10 cellular contexts compared by ENCODE assay signal in the genomic region with DNA sequence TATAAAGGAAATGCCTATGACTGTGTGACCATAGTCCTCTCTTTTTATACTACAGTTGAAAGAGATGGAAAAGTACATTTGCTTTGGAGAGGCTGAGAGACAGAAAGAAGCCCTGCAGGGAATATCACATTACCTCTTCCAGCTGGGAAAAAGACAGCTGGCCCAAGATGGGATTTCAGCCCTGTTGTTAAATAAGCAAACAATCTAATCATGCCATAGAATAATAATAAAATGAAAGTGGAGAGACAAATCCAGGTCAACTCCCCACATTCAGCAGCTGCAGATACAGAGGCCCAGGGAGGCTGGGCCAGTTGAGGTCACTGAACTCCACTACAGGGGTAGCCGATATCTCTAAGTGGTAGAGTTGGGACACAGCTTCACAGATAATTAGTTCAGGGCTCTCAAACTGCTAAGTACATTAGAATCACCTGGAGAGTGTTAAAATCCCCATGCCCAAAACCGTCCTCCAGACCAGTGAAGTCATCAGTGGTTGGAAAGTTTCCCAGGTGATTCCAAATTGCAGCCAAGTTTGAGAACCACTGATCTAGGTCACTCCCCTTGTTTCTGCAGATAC.
DNase-seq lines count a peak whose midpoint lies in the region; ATAC-seq and TF ChIP-seq lines count a peak whose summit lies in the region.
"Had no signal": no experiment of that assay in that cellular context is flagged by ENCODE, and none has a peak within 500 bp of the region (broad histone marks: within the 10 kb centered on the region; RNA-seq: fewer than 3 reads in every experiment).

No MANE protein-coding gene starts in this region.

- H3K4me3 ChIP-seq in right cardiac atrium (ENCODE audit: low read length) (no peak overlapping the region), tibial artery (no peak overlapping the region)
- H3K4me3 ChIP-seq: GM12878 had no signal

- TF ChIP-seq CTCF in VCaP (conservative IDR thresholded peaks at IDR 0.05) (no peak), tibial artery (IDR thresholded peaks at IDR 0.05) (no peak)

- no peaks in the 10 kb centered on the region for H3K36me3 ChIP-seq in tibial artery

- peak; percentile 80 to 91 for ATAC-seq in right cardiac atrium
- ATAC-seq in GM18870 (IDR thresholded peaks at IDR 0.05; ENCODE audit: unreplicated experiment) = no peak
- ATAC-seq: GM12878 had no signal

- no peaks in the 10 kb centered on the region for H3K9me3 ChIP-seq in right cardiac atrium (ENCODE audit: control insufficient read depth, low read length)
- H3K9me3 ChIP-seq in tibial artery = no peaks in the 10 kb centered on the region

- intact Hi-C loops in right cardiac atrium (cut with DNase I) = no loop called here
- intact Hi-C loops in tibial artery (cut with DNase I; ENCODE audit: low total_unique reads) = no loop called here

- peak overlapping the region; percentile 59 for H3K27ac ChIP-seq in VCaP
- H3K27ac ChIP-seq in right cardiac atrium (ENCODE audit: low read length) = no peak overlapping the region
- H3K27ac ChIP-seq in tibial artery = peak overlapping the region; percentile 49 to 66
- H3K27ac ChIP-seq: RWPE1 had no signal

- H3K27me3 ChIP-seq in right cardiac atrium (ENCODE audit: control insufficient read depth, insufficient read depth) = no peaks in the 10 kb centered on the region
- no peaks in the 10 kb centered on the region for H3K27me3 ChIP-seq in tibial artery

- DNase-seq in NCI-H146 (lab: John Stamatoyannopoulos, UW) = peak; percentile 94
- peak in 2 of 3 donors; percentile 58 to 64 for DNase-seq in right cardiac atrium
- DNase-seq in tibial artery = no peak
- no peak for DNase-seq in RPMI8226
- no peak for DNase-seq in activated CD4-positive, alpha-beta T cell treated with anti-CD3 and anti-CD28 coated beads for 48 hours
- DNase-seq: activated T-cell treated with anti-CD3 and anti-CD28 coated beads, Interleukin-2, amount 50 U/mL, for 48 hours had no signal

- peaks cover 3% of the 10 kb centered on the region for H3K4me1 ChIP-seq in right cardiac atrium (ENCODE audit: control insufficient read depth, insufficient read depth, low read length)
- peaks cover 0 to 22% (median 14%) of the 10 kb centered on the region in 4 donors for H3K4me1 ChIP-seq in tibial artery

- 35% methylated on average over 2 of the region's 2 CpGs for WGBS in right cardiac atrium

Comparison
In these comparisons a context has a peak if more than half of its experiments do, and no peak if none do; other contexts are left out.
1. DNase-seq: peak in NCI-H146 (single experiment) and right cardiac atrium (2 of 3); none in tibial artery (0 of 2), RPMI8226 (single experiment) and activated CD4-positive, alpha-beta T cell treated with anti-CD3 and anti-CD28 coated beads for 48 hours (single experiment).